ENCODE assay signal across 16 cellular contexts in genomic region chr17:37179893-37180292, GRCh38.
DNase-seq lines count a peak whose midpoint lies in the region; TF ChIP-seq lines count a peak whose summit lies in the region.
"Had no signal": no experiment of that assay in that cellular context is flagged by ENCODE, and none has a peak within 500 bp of the region (broad histone marks: within the 10 kb centered on the region; RNA-seq: fewer than 3 reads in every experiment).

No MANE protein-coding gene starts in this region.

- H3K9ac ChIP-seq in adipocyte (ENCODE audit: low read length) (no peak overlapping the region), smooth muscle cell (ENCODE audit: low read depth) (peak overlapping the region; percentile 54)

- H3K27me3 ChIP-seq in adipocyte (replicated peaks; ENCODE audit: control insufficient read depth, insufficient read depth, low read length) (no peaks in the 10 kb centered on the region), smooth muscle cell (ENCODE audit: low read depth) (no peaks in the 10 kb centered on the region), MG63 (no peaks in the 10 kb centered on the region)
- H3K27me3 ChIP-seq: heart left ventricle, left lung, thyroid gland had no signal

- no peak overlapping the region for H3K27ac Mint-ChIP-seq in activated naive CD4-positive, alpha-beta T cell treated with anti-CD3 and anti-CD28 coated beads, Interleukin-2, amount 10 ng/mL, durations not matched to agents 7 days and 5 days
- H3K27ac Mint-ChIP-seq: activated naive CD4-positive, alpha-beta T cell treated with anti-CD3 and anti-CD28 coated beads, Interleukin-2, amount 50 U/mL, for 24 hours; dendritic cell treated with granulocyte-macrophage colony-stimulating factor and Interleukin-4, amounts not matched to agents 40 ng/mL and 50 ng/mL, for 4 days had no signal

- CTCF ChIA-PET in activated naive CD4-positive, alpha-beta T cell treated with anti-CD3 and anti-CD28 coated beads, Interleukin-2, amount 10 ng/mL, durations not matched to agents 7 days and 5 days (lab: Charles Lee) = no interaction called here

- TF ChIP-seq CTCF in smooth muscle cell (IDR thresholded peaks at IDR 0.05; ENCODE audit: borderline replicate concordance, insufficient read depth, poor library complexity, severe bottlenecking) = no peak

- H3K27ac ChIP-seq in smooth muscle cell (ENCODE audit: low read depth) (peak overlapping the region; percentile 84), substantia nigra (ENCODE audit: low read depth, low read length, poor library complexity, severe bottlenecking) (no peak overlapping the region)
- H3K27ac ChIP-seq: heart left ventricle, left lung, thyroid gland had no signal

- no peaks in the 10 kb centered on the region for H3F3A ChIP-seq in smooth muscle cell (ENCODE audit: low read depth)

- H3K4me1 Mint-ChIP-seq in activated naive CD4-positive, alpha-beta T cell treated with anti-CD3 and anti-CD28 coated beads, Interleukin-2, amount 10 ng/mL, durations not matched to agents 7 days and 5 days = no peaks in the 10 kb centered on the region
- H3K4me1 Mint-ChIP-seq: activated naive CD4-positive, alpha-beta T cell treated with anti-CD3 and anti-CD28 coated beads, Interleukin-2, amount 50 U/mL, for 24 hours had no signal

- WGBS in smooth muscle cell (ENCODE audit: low lambda C conversion rate) = 94% methylated on average over 1 of the region's 1 CpG

- H3K4me3 ChIP-seq in adipocyte (ENCODE audit: low read length) (no peak overlapping the region), smooth muscle cell (no peak overlapping the region), MG63 (no peak overlapping the region)
- H3K4me3 ChIP-seq: heart left ventricle, left lung, thyroid gland had no signal

- peaks cover 13% of the 10 kb centered on the region for H3K36me3 Mint-ChIP-seq in activated naive CD4-positive, alpha-beta T cell treated with anti-CD3 and anti-CD28 coated beads, Interleukin-2, amount 10 ng/mL, durations not matched to agents 7 days and 5 days

- H3K4me3 Mint-ChIP-seq in activated naive CD4-positive, alpha-beta T cell treated with anti-CD3 and anti-CD28 coated beads, Interleukin-2, amount 10 ng/mL, durations not matched to agents 7 days and 5 days = no peak overlapping the region
- H3K4me3 Mint-ChIP-seq: activated naive CD4-positive, alpha-beta T cell treated with anti-CD3 and anti-CD28 coated beads, Interleukin-2, amount 50 U/mL, for 24 hours; dendritic cell treated with granulocyte-macrophage colony-stimulating factor and Interleukin-4, amounts not matched to agents 40 ng/mL and 50 ng/mL, for 4 days had no signal

- H3K9me3 ChIP-seq in adipocyte (ENCODE audit: control insufficient read depth, low read length) = no peaks in the 10 kb centered on the region
- H3K9me3 ChIP-seq in smooth muscle cell (replicated peaks; ENCODE audit: low read depth) = no peaks in the 10 kb centered on the region
- no peaks in the 10 kb centered on the region for H3K9me3 ChIP-seq in MG63
- H3K9me3 ChIP-seq: Caco-2, heart left ventricle, left lung, thyroid gland had no signal

- no peaks in the 10 kb centered on the region for H3K27me3 Mint-ChIP-seq in activated naive CD4-positive, alpha-beta T cell treated with anti-CD3 and anti-CD28 coated beads, Interleukin-2, amount 10 ng/mL, durations not matched to agents 7 days and 5 days
- H3K27me3 Mint-ChIP-seq: activated naive CD4-positive, alpha-beta T cell treated with anti-CD3 and anti-CD28 coated beads, Interleukin-2, amount 50 U/mL, for 24 hours; dendritic cell treated with granulocyte-macrophage colony-stimulating factor and Interleukin-4, amounts not matched to agents 40 ng/mL and 50 ng/mL, for 4 days had no signal

- no peaks in the 10 kb centered on the region for H3K79me2 ChIP-seq in smooth muscle cell (ENCODE audit: low read depth)

- H3K4me1 ChIP-seq in adipocyte (ENCODE audit: control insufficient read depth, insufficient read depth, low read length) = peaks cover 24% of the 10 kb centered on the region
- H3K4me1 ChIP-seq in smooth muscle cell (ENCODE audit: low read depth) = peaks cover 5% of the 10 kb centered on the region
- H3K4me1 ChIP-seq: Caco-2, heart left ventricle, left lung, thyroid gland had no signal

- DNase-seq in HT1080 (ENCODE audit: low read depth) = peak; percentile 76
- DNase-seq in adipocyte (ENCODE audit: low read depth) = peak; percentile 65
- peak; percentile 17 for DNase-seq in fibroblast of the conjunctiva (ENCODE audit: low read depth)
- no peak for DNase-seq in smooth muscle cell (lab: John Stamatoyannopoulos, UW; ENCODE audit: unreplicated experiment)
- DNase-seq in activated naive CD4-positive, alpha-beta T cell treated with anti-CD3 and anti-CD28 coated beads, Interleukin-2, amount 10 ng/mL, durations not matched to agents 7 days and 5 days = no peak
- DNase-seq in substantia nigra (lab: John Stamatoyannopoulos, UW) = no peak
- DNase-seq in MG63 = no peak
- DNase-seq: Caco-2, GOT3, heart left ventricle, left lung, NCI-H1092 treated with DMSO at 0.1 percent for 48 hours, NCI-H510A, thyroid gland had no signal

- no peaks in the 10 kb centered on the region for H4K20me1 ChIP-seq in smooth muscle cell (ENCODE audit: low read depth)

- H3K4me2 ChIP-seq in smooth muscle cell = peak overlapping the region; percentile 72

- no peaks in the 10 kb centered on the region for H3K9me3 Mint-ChIP-seq in activated naive CD4-positive, alpha-beta T cell treated with anti-CD3 and anti-CD28 coated beads, Interleukin-2, amount 10 ng/mL, durations not matched to agents 7 days and 5 days
- H3K9me3 Mint-ChIP-seq: activated naive CD4-positive, alpha-beta T cell treated with anti-CD3 and anti-CD28 coated beads, Interleukin-2, amount 50 U/mL, for 24 hours; dendritic cell treated with granulocyte-macrophage colony-stimulating factor and Interleukin-4, amounts not matched to agents 40 ng/mL and 50 ng/mL, for 4 days had no signal

- H2AFZ ChIP-seq in smooth muscle cell (ENCODE audit: low read depth) = no peak overlapping the region

- H3K36me3 ChIP-seq in adipocyte (ENCODE audit: control insufficient read depth, insufficient read depth, low read length, severe bottlenecking) (peaks cover 72% of the 10 kb centered on the region), smooth muscle cell (ENCODE audit: low read depth) (no peaks in the 10 kb centered on the region), MG63 (peaks cover 72% of the 10 kb centered on the region)
- H3K36me3 ChIP-seq: thyroid gland had no signal

Comparison
In these comparisons a context has a peak if more than half of its experiments do, and no peak if none do; other contexts are left out.
1. DNase-seq: peak in HT1080 (single experiment), adipocyte (single experiment) and fibroblast of the conjunctiva (single experiment); none in smooth muscle cell (single experiment), activated naive CD4-positive, alpha-beta T cell treated with anti-CD3 and anti-CD28 coated beads, Interleukin-2, amount 10 ng/mL, durations not matched to agents 7 days and 5 days (single experiment), substantia nigra (0 of 49) and MG63 (single experiment).